23 cellular contexts compared by ENCODE assay signal in genomic region chr10:33638401-33638800, GRCh38.
"Had no signal": no experiment of that assay in that cellular context is flagged by ENCODE, and none has a peak within 500 bp of the region (broad histone marks: within the 10 kb centered on the region; RNA-seq: fewer than 3 reads in every experiment).

No MANE protein-coding gene starts in this region.

- H3K27ac ChIP-seq: epithelial cell of prostate, esophagus squamous epithelium, gastrocnemius medialis, heart right ventricle, left lung, lower lobe of right lung had no signal

- DNase-seq: cortex of kidney; effector CD8-positive, alpha-beta T cell; effector memory CD8-positive, alpha-beta T cell; endodermal cell; erythroblast; esophagus squamous epithelium; foreskin fibroblast; foreskin melanocyte; gastrocnemius medialis; glutamatergic neuron; head of caudate nucleus; heart right ventricle; hippocampal formation; left cardiac atrium; left lung; left ventricle myocardium superior; lower lobe of right lung; mesenchymal stem cell; mucosa of descending colon; naive B cell; naive thymus-derived CD8-positive, alpha-beta T cell had no signal

- H3K9me3 ChIP-seq: esophagus squamous epithelium, gastrocnemius medialis, heart right ventricle, left lung, lower lobe of right lung, mucosa of descending colon had no signal

- H3K36me3 ChIP-seq: esophagus squamous epithelium, gastrocnemius medialis, heart right ventricle, left lung, lower lobe of right lung had no signal

- H3K4me3 ChIP-seq: esophagus squamous epithelium, gastrocnemius medialis, heart right ventricle, left lung, lower lobe of right lung, mucosa of descending colon had no signal

- H3K4me1 ChIP-seq: esophagus squamous epithelium, gastrocnemius medialis, heart right ventricle, left lung, lower lobe of right lung had no signal

- H3K27me3 ChIP-seq: esophagus squamous epithelium, gastrocnemius medialis, heart right ventricle, left lung had no signal

- ATAC-seq: effector memory CD8-positive, alpha-beta T cell; esophagus mucosa; gastrocnemius medialis; heart right ventricle; left cardiac atrium; left lung; left ventricle myocardium superior; lower lobe of right lung; mucosa of descending colon; naive thymus-derived CD8-positive, alpha-beta T cell had no signal
